1 cellular context compared by ENCODE assay signal in the genomic region with DNA sequence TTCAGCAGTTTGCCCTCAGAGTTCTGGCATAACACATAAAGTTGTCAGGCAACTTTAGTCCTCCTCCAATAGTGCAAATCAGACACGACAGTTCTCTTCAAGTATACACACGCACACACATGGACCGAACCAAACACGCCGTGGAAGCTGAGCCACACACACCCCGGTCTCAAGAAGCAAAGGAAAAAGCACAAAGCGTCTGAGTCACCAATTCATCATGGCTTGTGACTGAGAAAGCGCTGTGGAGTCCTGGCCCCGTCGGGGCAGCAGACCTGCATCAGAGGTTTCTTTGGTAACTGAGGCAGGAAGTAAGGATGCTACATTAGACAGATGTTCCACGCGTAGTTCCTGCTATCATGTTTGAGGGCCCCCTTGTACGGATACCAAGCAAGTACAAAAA.
TF ChIP-seq lines count a peak whose summit lies in the region.

No MANE protein-coding gene starts in this region.

TF ChIP-seq in IMR-90, 13 proteins besides CTCF, POLR2A, EP300 and RAD21:
- TF ChIP-seq CEBPB (IDR thresholded peaks at IDR 0.05; ENCODE audit: low read depth, low read length) (no peak), MXI1 (IDR thresholded peaks at IDR 0.05; ENCODE audit: borderline replicate concordance, low read depth, low read length) (peak; percentile 76), ELK1 (IDR thresholded peaks at IDR 0.05; ENCODE audit: borderline replicate concordance, low read depth, low read length) (no peak), FOS (IDR thresholded peaks at IDR 0.05; ENCODE audit: low read depth, low read length) (peak; percentile 62), BHLHE40 (IDR thresholded peaks at IDR 0.05; ENCODE audit: low read depth, low read length) (0 out of 2 replicates have a peak, but pooled peaks have one; percentile 40), NFE2L2 (IDR thresholded peaks at IDR 0.05; ENCODE audit: low read depth, low read length) (no peak), USF2 (IDR thresholded peaks at IDR 0.05; ENCODE audit: low read depth, low read length) (no peak), RCOR1 (IDR thresholded peaks at IDR 0.05; ENCODE audit: insufficient replicate concordance, low read length) (no peak), MAFK (IDR thresholded peaks at IDR 0.05; ENCODE audit: low read depth, low read length) (no peak), SMC3 (IDR thresholded peaks at IDR 0.05; ENCODE audit: low read depth, low read length) (peak; percentile 13; the same call in 1 of the 2 replicates)
TF ChIP-seq in IMR-90: peak in this region for 4.
